Comparison of ENCODE assay signal across 8 cellular contexts in the genomic region with DNA sequence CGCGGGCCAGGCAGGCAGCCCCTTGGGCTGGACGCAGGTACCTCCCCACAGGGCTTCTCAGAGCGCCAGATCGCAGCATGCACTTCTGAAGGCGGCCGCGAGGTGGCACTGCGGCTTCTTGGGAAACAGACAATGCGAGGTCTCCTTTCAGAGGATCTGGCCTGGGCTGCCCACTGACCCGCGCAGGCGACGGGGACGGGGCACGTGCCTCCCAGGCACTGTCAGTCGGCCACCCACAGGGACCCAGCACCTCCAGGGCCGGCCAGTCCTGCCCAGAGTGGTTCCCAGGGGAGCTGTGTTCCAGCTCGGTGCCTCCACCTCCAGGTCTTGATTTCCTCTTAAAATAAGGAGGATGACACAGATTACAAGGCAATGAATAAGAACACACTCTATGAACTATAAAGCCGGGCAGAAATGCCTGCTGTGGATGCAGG. TPM values are rescaled to one million over a fixed set of nuclear protein-coding genes. Genes with fewer than 3 reads are reported as not detected.
A peak's percentile ranks its signal among the peaks of the same experiment; 100 is the strongest.
DNase-seq lines count a peak whose midpoint lies in the region; ATAC-seq and TF ChIP-seq lines count a peak whose summit lies in the region.

No MANE protein-coding gene starts in this region.

- intact Hi-C loops in activated T-helper 1 cell treated with anti-CD3 and anti-CD28 coated beads, Interleukin-12 subunit alpha, Interleukin-12 subunit beta, Interleukin-2, Interleukin-4 antibody, amounts not matched to agents 30 ng/mL and 10 ng/mL and 1 ng/mL, durations not matched to agents 14 hours and 24 hours and 36 hours (cut with micrococcal nuclease) = loop anchor here (1.0 to 5.0 kb wide), 3 partner anchors 303 to 865 kb away; no protein-coding TSS in a partner anchor

- peak overlapping the region; percentile 52 for H3K4me2 ChIP-seq in KMS-11
- H3K4me2 ChIP-seq in neural cell (ENCODE audit: low read length) = no peak overlapping the region

- no peaks in the 10 kb centered on the region for H3K27me3 ChIP-seq in KMS-11 (ENCODE audit: insufficient read depth, low read depth)
- no peaks in the 10 kb centered on the region for H3K27me3 ChIP-seq in neural cell (ENCODE audit: insufficient read depth, low read depth, low read length)

- TF ChIP-seq RAD21 in neural cell (conservative IDR thresholded peaks at IDR 0.05) = peak; percentile 95

- no peak overlapping the region for H3K9ac ChIP-seq in KMS-11
- H3K9ac ChIP-seq in neural cell (ENCODE audit: low read length) = peak overlapping the region; percentile 46

- DNase-seq in EL = peak; percentile 73
- peak; percentile 72 for DNase-seq in RPMI7951 (ENCODE audit: low read depth)
- peak; percentile 61 for DNase-seq in activated T-helper 1 cell treated with anti-CD3 and anti-CD28 coated beads, Interleukin-12 subunit alpha, Interleukin-12 subunit beta, Interleukin-2, Interleukin-4 antibody, amounts not matched to agents 30 ng/mL and 10 ng/mL and 1 ng/mL, durations not matched to agents 14 hours and 24 hours and 36 hours (ENCODE audit: low spot score)
- peak; percentile 70 for DNase-seq in fibroblast of peridontal ligament (ENCODE audit: extremely low read depth)
- DNase-seq in stimulated activated naive CD8-positive, alpha-beta T cell treated with anti-CD3 and anti-CD28 coated beads, Interleukin-15, Interleukin-2, amounts not matched to agents 100 U/mL and 50 U/mL, for 24 hours = peak; percentile 86

- H2AFZ ChIP-seq in KMS-11 (ENCODE audit: low read depth) (peak overlapping the region; percentile 73; the same call in 1 of the 2 replicates), neural cell (ENCODE audit: low read depth, low read length) (peak overlapping the region; percentile 42)

- H3K9me3 Mint-ChIP-seq in activated T-helper 1 cell treated with anti-CD3 and anti-CD28 coated beads, Interleukin-12 subunit alpha, Interleukin-12 subunit beta, Interleukin-2, Interleukin-4 antibody, amounts not matched to agents 30 ng/mL and 10 ng/mL and 1 ng/mL, durations not matched to agents 14 hours and 24 hours and 36 hours = no peaks in the 10 kb centered on the region

- TF ChIP-seq EP300 in neural cell (conservative IDR thresholded peaks at IDR 0.05; ENCODE audit: poor library complexity, severe bottlenecking) = no peak

- H3K79me2 ChIP-seq in KMS-11 (ENCODE audit: insufficient read depth, low read depth) = no peaks in the 10 kb centered on the region
- no peaks in the 10 kb centered on the region for H3K79me2 ChIP-seq in neural cell (replicated peaks; ENCODE audit: insufficient read depth, low read length)

- no peaks in the 10 kb centered on the region for H3K9me2 ChIP-seq in neural cell (ENCODE audit: insufficient read depth, low read length)

- H3K27ac Mint-ChIP-seq in activated T-helper 1 cell treated with anti-CD3 and anti-CD28 coated beads, Interleukin-12 subunit alpha, Interleukin-12 subunit beta, Interleukin-2, Interleukin-4 antibody, amounts not matched to agents 30 ng/mL and 10 ng/mL and 1 ng/mL, durations not matched to agents 14 hours and 24 hours and 36 hours = no peak overlapping the region

- H3K4me1 Mint-ChIP-seq in activated T-helper 1 cell treated with anti-CD3 and anti-CD28 coated beads, Interleukin-12 subunit alpha, Interleukin-12 subunit beta, Interleukin-2, Interleukin-4 antibody, amounts not matched to agents 30 ng/mL and 10 ng/mL and 1 ng/mL, durations not matched to agents 14 hours and 24 hours and 36 hours (ENCODE audit: low read depth) = peaks cover 4% of the 10 kb centered on the region

- H3K27me3 Mint-ChIP-seq in activated T-helper 1 cell treated with anti-CD3 and anti-CD28 coated beads, Interleukin-12 subunit alpha, Interleukin-12 subunit beta, Interleukin-2, Interleukin-4 antibody, amounts not matched to agents 30 ng/mL and 10 ng/mL and 1 ng/mL, durations not matched to agents 14 hours and 24 hours and 36 hours (ENCODE audit: insufficient read depth) = no peaks in the 10 kb centered on the region

- H3K4me3 ChIP-seq in KMS-11 (IDR thresholded peaks at IDR 0.05; ENCODE audit: insufficient read depth, low read depth, low read length) (no peak overlapping the region), neural cell (ENCODE audit: low read length) (peak overlapping the region; percentile 21)

- no peaks in the 10 kb centered on the region for H3K9me3 ChIP-seq in neural cell (ENCODE audit: low read length)

- H3K36me3 ChIP-seq in KMS-11 (ENCODE audit: insufficient read depth) (no peaks in the 10 kb centered on the region), neural cell (ENCODE audit: insufficient read depth, low read length) (no peaks in the 10 kb centered on the region)

- ATAC-seq in stimulated activated naive CD8-positive, alpha-beta T cell treated with anti-CD3 and anti-CD28 coated beads, Interleukin-15, Interleukin-2, amounts not matched to agents 100 U/mL and 50 U/mL, for 24 hours = peak; percentile 80
- ATAC-seq in GM18502 (IDR thresholded peaks at IDR 0.05; ENCODE audit: poor library complexity, unreplicated experiment) = no peak

- no peaks in the 10 kb centered on the region for H4K20me1 ChIP-seq in KMS-11 (ENCODE audit: insufficient read depth)
- no peaks in the 10 kb centered on the region for H4K20me1 ChIP-seq in neural cell (ENCODE audit: insufficient read depth)

- peak; percentile 96 for TF ChIP-seq CTCF in KMS-11 (conservative IDR thresholded peaks at IDR 0.05; ENCODE audit: low read depth, low read length)
- peak; percentile 99 for TF ChIP-seq CTCF in neural cell (IDR thresholded peaks at IDR 0.05; ENCODE audit: poor library complexity, severe bottlenecking)

- no peaks in the 10 kb centered on the region for H3K36me3 Mint-ChIP-seq in activated T-helper 1 cell treated with anti-CD3 and anti-CD28 coated beads, Interleukin-12 subunit alpha, Interleukin-12 subunit beta, Interleukin-2, Interleukin-4 antibody, amounts not matched to agents 30 ng/mL and 10 ng/mL and 1 ng/mL, durations not matched to agents 14 hours and 24 hours and 36 hours (ENCODE audit: low read depth)

- no peak overlapping the region for H3K27ac ChIP-seq in KMS-11
- no peak overlapping the region for H3K27ac ChIP-seq in neural cell (ENCODE audit: low read length)

- peaks cover 6% of the 10 kb centered on the region for H3K4me1 ChIP-seq in KMS-11 (ENCODE audit: low read depth, poor library complexity, severe bottlenecking)

- H3K4me3 Mint-ChIP-seq in activated T-helper 1 cell treated with anti-CD3 and anti-CD28 coated beads, Interleukin-12 subunit alpha, Interleukin-12 subunit beta, Interleukin-2, Interleukin-4 antibody, amounts not matched to agents 30 ng/mL and 10 ng/mL and 1 ng/mL, durations not matched to agents 14 hours and 24 hours and 36 hours = peak overlapping the region; percentile 21

- H3F3A ChIP-seq in neural cell (ENCODE audit: insufficient read depth, low read length, poor library complexity, severe bottlenecking) = no peaks in the 10 kb centered on the region

TF ChIP-seq in neural cell, 6 proteins besides CTCF, POLR2A, EP300 and RAD21:
- TF ChIP-seq TAF1 (IDR thresholded peaks at IDR 0.05; ENCODE audit: low read depth) (no peak), POLR2AphosphoS5 (IDR thresholded peaks at IDR 0.05) (no peak), MXI1 (conservative IDR thresholded peaks at IDR 0.05; ENCODE audit: poor library complexity, severe bottlenecking) (peak; percentile 44), EZH2 (IDR thresholded peaks at IDR 0.05; ENCODE audit: borderline replicate concordance, insufficient read depth, low read length, poor library complexity, severe bottlenecking) (no peak), REST (IDR thresholded peaks at IDR 0.05; ENCODE audit: borderline replicate concordance) (no peak), SMC3 (conservative IDR thresholded peaks at IDR 0.05; ENCODE audit: poor library complexity) (peak; percentile 95)

RNA-seq across cellular contexts. Expression of gene TXNRD3, which starts 24.4 kb away (rescaled TPM):
- total RNA-seq in RPMI7951 (2014; rRNA removed; shearing (Covaris generic)) = 6.0 and 7.8 TPM in 2 replicates
- 0.78 and 1.4 TPM in 2 replicates for total RNA-seq in activated T-helper 1 cell treated with anti-CD3 and anti-CD28 coated beads, Interleukin-12 subunit alpha, Interleukin-12 subunit beta, Interleukin-2, Interleukin-4 antibody, amounts not matched to agents 30 ng/mL and 10 ng/mL and 1 ng/mL, durations not matched to agents 14 hours and 24 hours and 36 hours
- polyA plus RNA-seq in neural cell = 2.2 and 2.5 TPM in 2 replicates
- polyA minus RNA-seq in neural cell = 6.3 and 9.8 TPM in 2 replicates

RNA-seq across cellular contexts. Expression of gene CHCHD6, which starts 24.7 kb away (rescaled TPM):
- 18.7 and 23.0 TPM in 2 replicates for total RNA-seq in RPMI7951 (2014; rRNA removed; shearing (Covaris generic))
- total RNA-seq in activated T-helper 1 cell treated with anti-CD3 and anti-CD28 coated beads, Interleukin-12 subunit alpha, Interleukin-12 subunit beta, Interleukin-2, Interleukin-4 antibody, amounts not matched to agents 30 ng/mL and 10 ng/mL and 1 ng/mL, durations not matched to agents 14 hours and 24 hours and 36 hours = 15.7 and 17.5 TPM in 2 replicates
- 102 and 105 TPM in 2 replicates for polyA plus RNA-seq in neural cell
- polyA minus RNA-seq in neural cell = 45.7 and 48.0 TPM in 2 replicates
